30 cellular contexts compared by ENCODE assay signal in genomic region chr6:42257614-42258013, GRCh38. TPM values are rescaled to one million over a fixed set of nuclear protein-coding genes. Genes with fewer than 3 reads are reported as not detected.
DNase-seq lines count a peak whose midpoint lies in the region; ATAC-seq, FAIRE-seq and TF ChIP-seq lines count a peak whose summit lies in the region.
"Had no signal": no experiment of that assay in that cellular context is flagged by ENCODE, and none has a peak within 500 bp of the region (broad histone marks: within the 10 kb centered on the region; RNA-seq: fewer than 3 reads in every experiment).

No MANE protein-coding gene starts in this region.

- no peak overlapping the region for H3K9ac ChIP-seq in H1 (replicated peaks in 1 of 4; ENCODE audit: extremely low read depth in 1 of 4, low read depth in 3 of 4, low read length in 3 of 4)

- CTCF ChIA-PET in H1 (lab: Charles Lee; ENCODE audit: partially characterized antibody), result interaction anchor here (1.7 kb wide), 1 partner anchor 12 kb away, joined by 3 read pairs; no protein-coding TSS in a partner anchor

- no peak overlapping the region for H2AFZ ChIP-seq in H1 (ENCODE audit: low read length)

- no peaks in the 10 kb centered on the region for H3K79me1 ChIP-seq in H1 (ENCODE audit: low read depth, low read length)

- WGBS in heart right ventricle, 2 donors, result 87 to 92% methylated on average over 3 of the region's 3 CpGs
- WGBS in H1 (ENCODE audit: extremely low coverage in 1 of 2, insufficient coverage in 1 of 2, insufficient read length in 1 of 2, insufficient replicate concordance in 2 of 2, low coverage in 1 of 2, low lambda C conversion rate in 2 of 2, missing lambda C conversion rate in 1 of 2), 2 experiments, result 5% methylated on average over 3 of the region's 3 CpGs; no CpG with 5 or more reads in 1 of the 2 experiments

- TF ChIP-seq POLR2A in H1 (IDR thresholded peaks at IDR 0.05; ENCODE audit: control extremely low read depth in 1 of 2, low read depth in 2 of 2, low read length in 2 of 2), result peak in 1 of 2 experiments; percentile 44; a peak in 1 of 3 replicates

- intact Hi-C loops in left ventricle myocardium inferior (cut with micrococcal nuclease) (loop anchor here (10.0 kb wide), 2 partner anchors 197 to 277 kb away; partner anchors contain the start of gene TRERF1), heart right ventricle (cut with DNase I) (loop anchor here in 1 of 10 donors (10.0 kb wide), 1 partner anchor 277 kb away; no protein-coding TSS in a partner anchor)

- DNase-seq in left ventricle myocardium inferior (no peak), heart right ventricle (no peak), H1 (ENCODE audit: low read depth in 1 of 2, low spot score in 2 of 2) (peak; percentile 63 to 73), iPS-NIHi7 (ENCODE audit: extremely low spot score) (peak; percentile 82), NCI-H2171 treated with DMSO at 0.1 percent for 48 hours (lab: John Stamatoyannopoulos, UW) (no peak)
- DNase-seq: activated CD4-positive, alpha-beta T cell treated with anti-CD3 and anti-CD28 coated beads for 48 hours; activated CD8-positive, alpha-beta memory T cell treated with anti-CD3 and anti-CD28 coated beads for 24 hours; caudate nucleus; CD4-positive, alpha-beta T cell; DND-41; effector memory CD4-positive, alpha-beta T cell; glutamatergic neuron; Kasumi-1; NCI-H1436 treated with DMSO at 0.1 percent for 48 hours; NCI-H2081 treated with DMSO at 0.1 percent for 48 hours; NCI-H748 treated with DMSO at 0.1 percent for 48 hours; ovary; retina; SHP77 treated with DMSO at 0.1 percent for 48 hours; small intestine; T-helper 9 cell had no signal

- H3K27ac ChIP-seq in left ventricle myocardium inferior (replicated peaks) (peak overlapping the region; percentile 35), heart right ventricle (no peak overlapping the region), H1 (ENCODE audit: low read depth, low read length) (peak overlapping the region; percentile 57)
- H3K27ac ChIP-seq: A549, coronary artery, ovary, thoracic aorta, VCaP had no signal

- H4K5ac ChIP-seq in H1 (ENCODE audit: insufficient read length, low read depth, low read length), result no peak overlapping the region

- H3K9me3 ChIP-seq in left ventricle myocardium inferior (replicated peaks), result no peaks in the 10 kb centered on the region
- H3K9me3 ChIP-seq in heart right ventricle, result no peaks in the 10 kb centered on the region
- no peaks in the 10 kb centered on the region for H3K9me3 ChIP-seq in H1 (ENCODE audit: insufficient read depth in 2 of 2, low read depth in 1 of 2, low read length in 1 of 2)
- H3K9me3 ChIP-seq: A549, ovary, thoracic aorta had no signal

- FAIRE-seq in H1 (lab: Jason Lieb, UNC), result peak; percentile 81
- FAIRE-seq: A549, D721Med, RCC 7860, small intestine had no signal

- H3K79me2 ChIP-seq in H1 (ENCODE audit: control insufficient read depth in 1 of 2, insufficient read depth in 2 of 2, low read length in 2 of 2), result no peaks in the 10 kb centered on the region

- ATAC-seq in heart right ventricle, result no peak
- no peak for ATAC-seq in GM19467 (IDR thresholded peaks at IDR 0.05; ENCODE audit: unreplicated experiment)
- no peak for ATAC-seq in HG03039 (IDR thresholded peaks at IDR 0.05; ENCODE audit: unreplicated experiment)
- ATAC-seq in HG02840 (IDR thresholded peaks at IDR 0.05; ENCODE audit: low FRiP score, unreplicated experiment), result no peak
- ATAC-seq: A549 had no signal

- H3K36me3 ChIP-seq in left ventricle myocardium inferior, result peaks cover 24% of the 10 kb centered on the region
- peaks cover 0 to 58% (median 9%) of the 10 kb centered on the region in 9 donors for H3K36me3 ChIP-seq in heart right ventricle
- H3K36me3 ChIP-seq in H1 (ENCODE audit: control insufficient read depth in 2 of 4, insufficient read depth in 4 of 4, low read length in 3 of 4), result peaks cover 7 to 45% (median 32%) of the 10 kb centered on the region in 4 experiments
- H3K36me3 ChIP-seq: ovary, thoracic aorta had no signal

- H4K91ac ChIP-seq in H1 (replicated peaks; ENCODE audit: insufficient read length, low read length), result no peak overlapping the region

- H3K4me1 ChIP-seq in left ventricle myocardium inferior, result peaks cover 42% of the 10 kb centered on the region
- H3K4me1 ChIP-seq in heart right ventricle, result peaks cover 7 to 37% (median 20%) of the 10 kb centered on the region in 9 donors
- H3K4me1 ChIP-seq in H1 (replicated peaks in 1 of 4; ENCODE audit: control insufficient read depth in 3 of 4, insufficient read depth in 4 of 4, low read length in 3 of 4), result peaks cover 17 to 26% (median 20%) of the 10 kb centered on the region in 4 experiments

- no peak for TF ChIP-seq CTCF in left ventricle myocardium inferior (IDR thresholded peaks at IDR 0.05; ENCODE audit: borderline replicate concordance)
- no peak for TF ChIP-seq CTCF in heart right ventricle (IDR thresholded peaks at IDR 0.05)
- no peak for TF ChIP-seq CTCF in H1 (IDR thresholded peaks at IDR 0.05; ENCODE audit: control extremely low read depth in 1 of 3, insufficient read depth in 1 of 3, low read depth in 1 of 3, low read length in 3 of 3)

- no peak overlapping the region for H2BK20ac ChIP-seq in H1 (ENCODE audit: low read length)

- TF ChIP-seq EP300 in H1 (IDR thresholded peaks at IDR 0.05; ENCODE audit: borderline replicate concordance in 1 of 2, low read depth in 2 of 2, low read length in 2 of 2), result no peak

- 0 out of 2 replicates have a peak overlapping the region, but pooled peaks have one; percentile 21 for H2BK15ac ChIP-seq in H1 (ENCODE audit: low read length)

- no peak overlapping the region for H4K8ac ChIP-seq in H1 (ENCODE audit: extremely low read depth, insufficient read depth, low read length)

- no peak overlapping the region for H3K14ac ChIP-seq in H1 (ENCODE audit: insufficient read length)

- no peak overlapping the region for H2BK12ac ChIP-seq in H1 (ENCODE audit: low read depth, low read length)

- no peak overlapping the region for H3K23ac ChIP-seq in H1 (ENCODE audit: insufficient read length)

- H2BK120ac ChIP-seq in H1 (replicated peaks; ENCODE audit: low read depth, low read length), result no peak overlapping the region

- TF ChIP-seq RAD21 in H1 (IDR thresholded peaks at IDR 0.05 in 1 of 2, conservative IDR thresholded peaks at IDR 0.05 in 1 of 2; ENCODE audit: low read depth in 2 of 2, low read length in 2 of 2), result no peak; a peak in 1 of 4 replicates

- H3K4me3 ChIP-seq in left ventricle myocardium inferior (no peak overlapping the region), heart right ventricle (no peak overlapping the region), H1 (ENCODE audit: extremely low read depth in 1 of 4, insufficient read depth in 2 of 4, low read depth in 3 of 4, low read length in 4 of 4) (peak overlapping the region in 1 of 4 experiments; percentile 18; a peak in 3 of 8 replicates)
- H3K4me3 ChIP-seq: A549, coronary artery, ovary, thoracic aorta had no signal

- no peak overlapping the region for H3K18ac ChIP-seq in H1 (ENCODE audit: extremely low read depth, low read length)

- peak overlapping the region; percentile 69; the same call in 1 of the 2 replicates for H2BK5ac ChIP-seq in H1 (ENCODE audit: low read depth, low read length)

- H3K27me3 ChIP-seq in left ventricle myocardium inferior (ENCODE audit: low read depth) (no peaks in the 10 kb centered on the region), heart right ventricle (peaks cover 0 to 3% (median 0%) of the 10 kb centered on the region in 7 donors), H1 (replicated peaks in 1 of 4; ENCODE audit: control insufficient read depth in 3 of 4, extremely low read depth in 1 of 4, insufficient read depth in 3 of 4, low read length in 3 of 4) (no peaks in the 10 kb centered on the region)
- H3K27me3 ChIP-seq: ovary had no signal

- H4K20me1 ChIP-seq in H1 (replicated peaks in 1 of 2; ENCODE audit: control insufficient read depth in 1 of 2, insufficient read depth in 2 of 2, low read length in 2 of 2), result peaks cover 0 to 1% of the 10 kb centered on the region in 2 experiments

- H2AK5ac ChIP-seq in H1 (ENCODE audit: low read depth, low read length), result no peak overlapping the region

- POLR2A ChIA-PET in H1 (lab: Charles Lee; ENCODE audit: partially characterized antibody), result interaction anchor here (1.2 kb wide), 1 partner anchor 121 kb away, joined by 3 read pairs; no protein-coding TSS in a partner anchor

- H3K4ac ChIP-seq in H1 (replicated peaks; ENCODE audit: insufficient read length, low read depth, low read length), result no peak overlapping the region

- H3K4me2 ChIP-seq in H1 (ENCODE audit: insufficient read depth in 1 of 2, low read depth in 2 of 2, low read length in 2 of 2), result peak overlapping the region; percentile 4 to 29; a peak in 2 of 4 replicates
- H3K4me2 ChIP-seq: A549 had no signal

- H3K23me2 ChIP-seq in H1 (ENCODE audit: low read depth, low read length), result no peaks in the 10 kb centered on the region

- H3K56ac ChIP-seq in H1 (replicated peaks; ENCODE audit: insufficient read length, low read depth, low read length), result no peak overlapping the region

TF ChIP-seq in H1, 55 proteins besides CTCF, POLR2A, EP300 and RAD21 (continues in another document):
- 0 out of 2 replicates have a peak, but pooled peaks have one; percentile 71 for TF ChIP-seq SP4 (IDR thresholded peaks at IDR 0.05; ENCODE audit: low read length)
- TF ChIP-seq SIRT6 (IDR thresholded peaks at IDR 0.05; ENCODE audit: low read length), result no peak
- TF ChIP-seq CTBP2 (IDR thresholded peaks at IDR 0.05; ENCODE audit: borderline replicate concordance, insufficient read depth, insufficient read length, low read length), result peak; percentile 64
- TF ChIP-seq BACH1 (IDR thresholded peaks at IDR 0.05; ENCODE audit: low read length), result no peak
- 0 out of 2 replicates have a peak, but pooled peaks have one; percentile 7 for TF ChIP-seq EGR1 (IDR thresholded peaks at IDR 0.05; ENCODE audit: borderline replicate concordance, low read depth, low read length)
- no peak for TF ChIP-seq PHF8 (conservative IDR thresholded peaks at IDR 0.05; ENCODE audit: low read depth, low read length)
- peak; percentile 44; the same call in 1 of the 2 replicates for TF ChIP-seq YY1 (IDR thresholded peaks at IDR 0.05; ENCODE audit: low read depth, low read length)
- TF ChIP-seq RBBP5 (IDR thresholded peaks at IDR 0.05; ENCODE audit: borderline replicate concordance, low read depth, low read length), result no peak

RNA-seq across cellular contexts. Expression of gene MRPS10, which starts 40.0 kb away (rescaled TPM):
- total RNA-seq in left ventricle myocardium inferior, result 64.3 TPM
- total RNA-seq in heart right ventricle, result 10 to 100 TPM; 47.4 to 82.1 (median 63.1) TPM
- polyA plus RNA-seq in heart right ventricle, result 10 to 100 TPM; 22.6 to 30.7 TPM
- total RNA-seq in H1 (2021; fragmentation: NEBNext Ultra II Directional; extraction: Animal tissue kit (Norgen Biotek cat#: 25700)), result 32.0 and 33.6 TPM in 2 replicates
- polyA plus RNA-seq in H1 (2011; rRNA removed), result 13.2 and 20.5 TPM in 2 replicates
- 28.0 TPM for polyA plus RNA-seq in H1 (2011; cell fraction: cytosol; rRNA removed)
- polyA plus RNA-seq in H1 (2011; cell fraction: nucleus; rRNA removed), result 5.8 TPM
- 17.5 to 26.9 TPM (median 19.3 TPM) in 4 replicates for polyA plus RNA-seq in H1 (2012, experiment 1 of 2)
- polyA plus RNA-seq in H1 (2012, experiment 2 of 2), result 4.3 TPM
- polyA plus RNA-seq in H1 (2013, experiment 1 of 2), result 30.8 TPM
- 33.4 TPM for polyA plus RNA-seq in H1 (2013, experiment 2 of 2)
- polyA minus RNA-seq in H1 (2011; rRNA and poly(A)+ RNA removed), result 10.7 and 13.1 TPM in 2 replicates
- polyA minus RNA-seq in H1 (2011; cell fraction: cytosol; rRNA and poly(A)+ RNA removed), result 8.7 TPM
- polyA minus RNA-seq in H1 (2011; cell fraction: nucleus; rRNA and poly(A)+ RNA removed), result 9.8 TPM

Comparison
In these comparisons a context has a peak if more than half of its experiments do, and no peak if none do; other contexts are left out.
1. H3K27ac ChIP-seq: peak in left ventricle myocardium inferior (single experiment) and H1 (single experiment); none in heart right ventricle (0 of 10).
2. DNase-seq: peak in H1 (2 of 2) and iPS-NIHi7 (single experiment); none in left ventricle myocardium inferior (single experiment), heart right ventricle (0 of 2) and NCI-H2171 treated with DMSO at 0.1 percent for 48 hours (single experiment).